In genomic region chrX:53239474-53239873, GRCh38 we compare ENCODE assay signal across 1 cellular context.
TF ChIP-seq lines count a peak whose summit lies in the region.

No MANE protein-coding gene starts in this region.

TF ChIP-seq in GM23338, 12 proteins besides CTCF, POLR2A, EP300 and RAD21 (continued from another document):
- TF ChIP-seq ZNF462 (CRISPR knock-in tag; IDR thresholded peaks at IDR 0.05) (no peak), CREB1 (CRISPR knock-in tag; IDR thresholded peaks at IDR 0.05; ENCODE audit: low read depth) (no peak), JUNB (IDR thresholded peaks at IDR 0.05; ENCODE audit: unreplicated experiment) (no peak)
